Comparison of ENCODE assay signal across 7 cellular contexts in genomic region chr10:3472705-3473078, GRCh38.
DNase-seq lines count a peak whose midpoint lies in the region; ATAC-seq and TF ChIP-seq lines count a peak whose summit lies in the region.

No MANE protein-coding gene starts in this region.

- DNase-seq in HFFc6 (peak; percentile 15), hepatocyte (ENCODE audit: low spot score) (no peak), GDM1 (lab: John Stamatoyannopoulos, UW) (no peak), NCI-H526 (lab: John Stamatoyannopoulos, UW) (no peak), posterior cingulate gyrus (no peak)
- DNase-seq in activated naive CD8-positive, alpha-beta T cell treated with anti-CD3 and anti-CD28 coated beads for 36 hours: no peak
- no peak for DNase-seq in stimulated activated naive CD8-positive, alpha-beta T cell treated with anti-CD3 and anti-CD28 coated beads, Interleukin-15, amount 100 ng/mL, for 72 hours

- peak overlapping the region; percentile 52 for H3K27ac Mint-ChIP-seq in HFFc6
- peak overlapping the region; percentile 32 for H3K27ac Mint-ChIP-seq in activated naive CD8-positive, alpha-beta T cell treated with anti-CD3 and anti-CD28 coated beads for 36 hours
- H3K27ac Mint-ChIP-seq in stimulated activated naive CD8-positive, alpha-beta T cell treated with anti-CD3 and anti-CD28 coated beads, Interleukin-15, amount 100 ng/mL, for 72 hours: no peak overlapping the region

- ATAC-seq in stimulated activated naive CD8-positive, alpha-beta T cell treated with anti-CD3 and anti-CD28 coated beads, Interleukin-15, amount 100 ng/mL, for 72 hours: no peak

- H3K27me3 Mint-ChIP-seq in HFFc6 (ENCODE audit: insufficient read depth): no peaks in the 10 kb centered on the region; the same call in 1 of the 2 replicates
- peaks cover 20% of the 10 kb centered on the region for H3K27me3 Mint-ChIP-seq in activated naive CD8-positive, alpha-beta T cell treated with anti-CD3 and anti-CD28 coated beads for 36 hours
- H3K27me3 Mint-ChIP-seq in stimulated activated naive CD8-positive, alpha-beta T cell treated with anti-CD3 and anti-CD28 coated beads, Interleukin-15, amount 100 ng/mL, for 72 hours: peaks cover 21% of the 10 kb centered on the region

- H3K27ac ChIP-seq in hepatocyte: peak overlapping the region; percentile 72

- no peak overlapping the region for H3K4me3 ChIP-seq in hepatocyte

- H3K27me3 ChIP-seq in hepatocyte: no peaks in the 10 kb centered on the region

- 60% methylated on average over 5 of the region's 5 CpGs for WGBS in hepatocyte (ENCODE audit: low lambda C conversion rate, missing lambda C conversion rate)

- H3K4me1 ChIP-seq in hepatocyte (ENCODE audit: insufficient read depth): peaks cover 24% of the 10 kb centered on the region

- no peaks in the 10 kb centered on the region for H4K20me1 ChIP-seq in hepatocyte (ENCODE audit: insufficient read depth, poor library complexity, severe bottlenecking)

- intact Hi-C loops in posterior cingulate gyrus (cut with DNase I): loop anchor here (10.0 kb wide), 1 partner anchor 312 kb away; the partner anchor contains the start of gene KLF6

- H3K9me2 ChIP-seq in hepatocyte (replicated peaks; ENCODE audit: insufficient read depth): no peaks in the 10 kb centered on the region

- H3K9me3 ChIP-seq in hepatocyte (ENCODE audit: low read depth): no peaks in the 10 kb centered on the region

- TF ChIP-seq CTCF in HFFc6 (IDR thresholded peaks at IDR 0.05) (no peak), hepatocyte (IDR thresholded peaks at IDR 0.05; ENCODE audit: poor library complexity) (no peak)

- H2AFZ ChIP-seq in hepatocyte: no peak overlapping the region

- peak overlapping the region; percentile 79; the same call in 1 of the 2 replicates for H3K4me3 Mint-ChIP-seq in HFFc6
- H3K4me3 Mint-ChIP-seq in activated naive CD8-positive, alpha-beta T cell treated with anti-CD3 and anti-CD28 coated beads for 36 hours: peak overlapping the region; percentile 26
- peak overlapping the region; percentile 50 to 64 for H3K4me3 Mint-ChIP-seq in stimulated activated naive CD8-positive, alpha-beta T cell treated with anti-CD3 and anti-CD28 coated beads, Interleukin-15, amount 100 ng/mL, for 72 hours

- H3K4me2 ChIP-seq in hepatocyte: peak overlapping the region; percentile 7

- H3K36me3 Mint-ChIP-seq in HFFc6 (ENCODE audit: low read depth): no peaks in the 10 kb centered on the region
- H3K36me3 Mint-ChIP-seq in activated naive CD8-positive, alpha-beta T cell treated with anti-CD3 and anti-CD28 coated beads for 36 hours: no peaks in the 10 kb centered on the region

- peaks cover 47% of the 10 kb centered on the region for H3K4me1 Mint-ChIP-seq in HFFc6 (ENCODE audit: low read depth)
- H3K4me1 Mint-ChIP-seq in activated naive CD8-positive, alpha-beta T cell treated with anti-CD3 and anti-CD28 coated beads for 36 hours: peaks cover 31% of the 10 kb centered on the region
- H3K4me1 Mint-ChIP-seq in stimulated activated naive CD8-positive, alpha-beta T cell treated with anti-CD3 and anti-CD28 coated beads, Interleukin-15, amount 100 ng/mL, for 72 hours: peaks cover 38% of the 10 kb centered on the region

- no peaks in the 10 kb centered on the region for H3K36me3 ChIP-seq in hepatocyte (replicated peaks; ENCODE audit: insufficient read depth, low read depth)

- H3K9me3 Mint-ChIP-seq in HFFc6: no peaks in the 10 kb centered on the region
- H3K9me3 Mint-ChIP-seq in activated naive CD8-positive, alpha-beta T cell treated with anti-CD3 and anti-CD28 coated beads for 36 hours: no peaks in the 10 kb centered on the region
- H3K9me3 Mint-ChIP-seq in stimulated activated naive CD8-positive, alpha-beta T cell treated with anti-CD3 and anti-CD28 coated beads, Interleukin-15, amount 100 ng/mL, for 72 hours: no peaks in the 10 kb centered on the region

- H3K79me2 ChIP-seq in hepatocyte: no peaks in the 10 kb centered on the region

Comparison
In these comparisons a context has a peak if more than half of its experiments do, and no peak if none do; other contexts are left out.
1. H3K27ac Mint-ChIP-seq: peak in HFFc6 (single experiment) and activated naive CD8-positive, alpha-beta T cell treated with anti-CD3 and anti-CD28 coated beads for 36 hours (single experiment); none in stimulated activated naive CD8-positive, alpha-beta T cell treated with anti-CD3 and anti-CD28 coated beads, Interleukin-15, amount 100 ng/mL, for 72 hours (0 of 2).
2. H3K4me3 Mint-ChIP-seq: peak in every context shown above with its lines; median percentile 79 in HFFc6; 57 in stimulated activated naive CD8-positive, alpha-beta T cell treated with anti-CD3 and anti-CD28 coated beads, Interleukin-15, amount 100 ng/mL, for 72 hours; 26 in activated naive CD8-positive, alpha-beta T cell treated with anti-CD3 and anti-CD28 coated beads for 36 hours.